Comparison of ENCODE assay signal across 8 cellular contexts in genomic region chr7:129053938-129054437, GRCh38. TPM values are rescaled to one million over a fixed set of nuclear protein-coding genes. Genes with fewer than 3 reads are reported as not detected.
DNase-seq lines count a peak whose midpoint lies in the region; ATAC-seq and TF ChIP-seq lines count a peak whose summit lies in the region.

No MANE protein-coding gene starts in this region.

- peak overlapping the region; percentile 90 for H3K4me2 ChIP-seq in DOHH2 (ENCODE audit: low read length)

- peaks cover 64% of the 10 kb centered on the region for H3K79me2 ChIP-seq in DOHH2 (ENCODE audit: control insufficient read depth, low read length)

- H3K27ac ChIP-seq in DOHH2 (ENCODE audit: low read depth, low read length) (peak overlapping the region; percentile 70), vagina (peak overlapping the region; percentile 96)

- no peaks in the 10 kb centered on the region for H3K9me3 Mint-ChIP-seq in MCF 10A (ENCODE audit: unreplicated experiment)

- no peak for TF ChIP-seq POLR2A in vagina (IDR thresholded peaks at IDR 0.05)

- POLR2A ChIA-PET in MCF 10A (lab: Yijun Ruan, JAX), result interaction anchor here (0.5 to 3.1 kb wide), 33 partner anchors 9 to 355 kb away, joined by 3 to 33 read pairs (median 5); partner anchors contain the start of genes AHCYL2 and ATP6V1F

- H3K36me3 Mint-ChIP-seq in MCF 10A (ENCODE audit: insufficient read depth, unreplicated experiment), result peaks cover 7% of the 10 kb centered on the region

- intact Hi-C loops in MCF 10A (cut with micrococcal nuclease) (no loop called here), vagina (cut with DNase I) (no loop called here)

- H3K4me1 ChIP-seq in DOHH2 (ENCODE audit: control insufficient read depth, low read length), result peaks cover 36% of the 10 kb centered on the region
- H3K4me1 ChIP-seq in vagina, result peaks cover 56% of the 10 kb centered on the region

- ATAC-seq in GM19023 (IDR thresholded peaks at IDR 0.05; ENCODE audit: unreplicated experiment) (no peak), GM19328 (IDR thresholded peaks at IDR 0.05; ENCODE audit: unreplicated experiment) (no peak)

- no peaks in the 10 kb centered on the region for H3F3A ChIP-seq in DOHH2 (ENCODE audit: control insufficient read depth, insufficient read depth)

- H3K27me3 Mint-ChIP-seq in MCF 10A (ENCODE audit: insufficient read depth, unreplicated experiment), result peaks cover 7% of the 10 kb centered on the region

- H3K9me3 ChIP-seq in DOHH2 (ENCODE audit: control insufficient read depth, insufficient read depth, low read length) (no peaks in the 10 kb centered on the region), vagina (no peaks in the 10 kb centered on the region)

- CTCF ChIA-PET in MCF 10A (lab: Yijun Ruan, JAX), result interaction anchor here (0.6 to 2.8 kb wide), 4 partner anchors 10 to 594 kb away, joined by 3 to 15 read pairs (median 6); no protein-coding TSS in a partner anchor

- DNase-seq in LNCaP clone FGC (ENCODE audit: low read depth), result no peak
- no peak for DNase-seq in MCF 10A (ENCODE audit: unreplicated experiment)
- peak; percentile 48 for DNase-seq in medulla oblongata (ENCODE audit: extremely low spot score)
- DNase-seq in vagina (ENCODE audit: extremely low spot score in 2 of 2), result no peak
- no peak for DNase-seq in activated CD8-positive, alpha-beta memory T cell treated with anti-CD3 and anti-CD28 coated beads, Interleukin-2, amount 50 U/mL, for 48 hours

- peak overlapping the region; percentile 97 for H3K4me3 Mint-ChIP-seq in MCF 10A (ENCODE audit: unreplicated experiment)

- no peaks in the 10 kb centered on the region for H3K9me2 ChIP-seq in DOHH2 (replicated peaks; ENCODE audit: control insufficient read depth, low read length)

- TF ChIP-seq CTCF in DOHH2 (IDR thresholded peaks at IDR 0.05; ENCODE audit: low read depth, low read length, poor library complexity, severe bottlenecking) (no peak), LNCaP clone FGC (IDR thresholded peaks at IDR 0.05; ENCODE audit: control insufficient read depth, extremely low read depth, insufficient read depth) (no peak), MCF 10A (IDR thresholded peaks at IDR 0.05; ENCODE audit: unreplicated experiment) (no peak), vagina (IDR thresholded peaks at IDR 0.05) (no peak)

- peak overlapping the region; percentile 100 for H3K27ac Mint-ChIP-seq in MCF 10A (ENCODE audit: low read depth, unreplicated experiment)

- BruUV-seq in MCF 10A (replicated peaks; lab: Mats Ljungman, UMichigan), result no TSS peak

- peaks cover 9% of the 10 kb centered on the region for H3K4me1 Mint-ChIP-seq in MCF 10A (ENCODE audit: insufficient read depth, unreplicated experiment)

- H3K4me3 ChIP-seq in DOHH2 (ENCODE audit: low read length), result peak overlapping the region; percentile 80
- peak overlapping the region; percentile 92 for H3K4me3 ChIP-seq in LNCaP clone FGC (ENCODE audit: low read depth, low read length)
- H3K4me3 ChIP-seq in vagina, result peak overlapping the region; percentile 96 to 98

- peaks cover 30% of the 10 kb centered on the region for H3K36me3 ChIP-seq in DOHH2 (ENCODE audit: control insufficient read depth, low read length)
- H3K36me3 ChIP-seq in vagina, result peaks cover 0 to 3% of the 10 kb centered on the region in 2 donors

- peaks cover 6% of the 10 kb centered on the region for H3K27me3 ChIP-seq in DOHH2 (ENCODE audit: control insufficient read depth, low read length)
- no peaks in the 10 kb centered on the region for H3K27me3 ChIP-seq in vagina

- peaks cover 14% of the 10 kb centered on the region; the same call in 1 of the 2 replicates for H4K20me1 ChIP-seq in DOHH2 (ENCODE audit: control insufficient read depth, insufficient read depth, low read depth, low read length)

RNA-seq across cellular contexts. Expression of gene TNPO3, which starts 0.9 kb away (rescaled TPM):
- 42.3 and 44.2 TPM in 2 replicates for total RNA-seq in MCF 10A (2022)
- 33.9 TPM for total RNA-seq in vagina
